Comparison of ENCODE assay signal across 23 cellular contexts in the genomic region with DNA sequence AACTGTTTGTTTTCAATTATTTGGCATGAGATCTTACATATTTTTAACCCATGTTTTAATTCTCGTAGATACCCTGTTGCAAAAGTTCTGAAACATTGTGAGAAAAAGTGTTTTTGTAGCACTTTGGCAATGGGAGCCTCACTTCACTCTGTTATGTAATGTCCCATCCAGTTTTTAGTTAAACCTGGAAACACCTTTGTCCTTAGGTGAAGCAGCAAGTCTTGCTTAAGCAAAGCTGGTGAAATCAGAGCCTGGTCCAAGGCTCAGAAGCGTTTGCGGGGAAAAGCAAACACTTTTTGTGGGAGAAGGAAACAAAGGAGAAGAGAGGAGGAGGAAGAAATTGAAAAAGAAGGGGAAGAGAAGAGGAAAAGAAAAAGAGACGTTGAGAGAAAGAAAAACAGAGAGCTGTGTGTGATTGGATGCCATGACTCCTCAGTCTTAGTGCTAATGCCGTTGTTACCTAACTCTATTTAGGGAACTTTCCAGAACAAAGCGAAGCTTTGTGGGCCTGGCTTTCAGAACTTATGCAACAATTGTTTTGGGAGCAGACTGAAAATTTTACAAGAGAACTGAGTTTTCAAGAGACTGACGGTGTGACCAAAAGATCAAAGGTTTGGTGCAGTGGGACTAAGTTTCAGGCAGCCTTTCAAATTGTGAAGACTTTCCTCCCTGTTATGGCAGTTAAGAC.
DNase-seq lines count a peak whose midpoint lies in the region; ATAC-seq and TF ChIP-seq lines count a peak whose summit lies in the region.
"Had no signal": no experiment of that assay in that cellular context is flagged by ENCODE, and none has a peak within 500 bp of the region (broad histone marks: within the 10 kb centered on the region; RNA-seq: fewer than 3 reads in every experiment).

No MANE protein-coding gene starts in this region.

- intact Hi-C loops in IMR-90 (cut with micrococcal nuclease) (no loop called here), stomach (cut with DNase I; ENCODE audit: low total_unique reads) (no loop called here)

- H3K23ac ChIP-seq in IMR-90 (ENCODE audit: low read depth, low read length) (no peak overlapping the region), mesendoderm (ENCODE audit: low read length) (no peak overlapping the region)

- H4K8ac ChIP-seq in IMR-90 (ENCODE audit: low read depth in 2 of 2, low read length in 2 of 2) (no peak overlapping the region), mesendoderm (ENCODE audit: low read depth, low read length) (peak overlapping the region; percentile 76)

- H3K4me3 ChIP-seq in IMR-90 (ENCODE audit: insufficient read depth, low read depth, low read length) (no peak overlapping the region), mesendoderm (ENCODE audit: low read length) (no peak overlapping the region), smooth muscle cell (no peak overlapping the region), stomach (no peak overlapping the region)
- H3K4me3 ChIP-seq: BLaER1 treated with 17β-estradiol and CSF1 and Interleukin-3, amounts not matched to agents 10 nM and 100 nM; MG63; SJCRH30 had no signal

- H2BK120ac ChIP-seq in IMR-90 (ENCODE audit: low read depth, low read length): no peak overlapping the region
- no peak overlapping the region for H2BK120ac ChIP-seq in mesendoderm (ENCODE audit: low read depth, low read length)

- H2BK20ac ChIP-seq in IMR-90 (ENCODE audit: low read depth, low read length): no peak overlapping the region

- H3K56ac ChIP-seq in IMR-90 (ENCODE audit: extremely low read depth, insufficient read depth, low read length) (peak overlapping the region; percentile 3; the same call in 1 of the 2 replicates), mesendoderm (ENCODE audit: low read length) (no peak overlapping the region)

- no peak overlapping the region for H3K14ac ChIP-seq in IMR-90 (replicated peaks; ENCODE audit: low read depth, low read length)

- H3K9ac ChIP-seq in IMR-90 (ENCODE audit: low read depth, low read length): no peak overlapping the region
- no peak overlapping the region for H3K9ac ChIP-seq in mesendoderm (ENCODE audit: low read length)
- H3K9ac ChIP-seq in smooth muscle cell (ENCODE audit: low read depth): no peak overlapping the region
- H3K9ac ChIP-seq: BLaER1 treated with 17β-estradiol and CSF1 and Interleukin-3, amounts not matched to agents 10 nM and 100 nM had no signal

- H3K36me3 ChIP-seq in IMR-90 (ENCODE audit: control insufficient read depth, insufficient read depth, low read length) (no peaks in the 10 kb centered on the region), mesendoderm (ENCODE audit: control insufficient read depth, insufficient read depth, low read length) (no peaks in the 10 kb centered on the region), smooth muscle cell (ENCODE audit: low read depth) (no peaks in the 10 kb centered on the region), stomach (no peaks in the 10 kb centered on the region)
- H3K36me3 ChIP-seq: BLaER1 treated with 17β-estradiol and CSF1 and Interleukin-3, amounts not matched to agents 10 nM and 100 nM; MG63; SJCRH30 had no signal

- H4K5ac ChIP-seq in IMR-90 (ENCODE audit: low read depth, low read length) (no peak overlapping the region), mesendoderm (ENCODE audit: low read length) (no peak overlapping the region)

- H3K18ac ChIP-seq in IMR-90 (ENCODE audit: low read depth, low read length) (no peak overlapping the region), mesendoderm (ENCODE audit: low read length) (no peak overlapping the region)

- no peak for TF ChIP-seq EP300 in stomach (IDR thresholded peaks at IDR 0.05)

- no peaks in the 10 kb centered on the region for H3F3A ChIP-seq in smooth muscle cell (ENCODE audit: low read depth)

- in situ Hi-C loops in IMR-90 (cut with MboI; ENCODE audit: low sequenced_read_pairs): no loop called here

- H3K9me3 ChIP-seq in IMR-90 (ENCODE audit: control insufficient read depth, insufficient read depth, low read length) (no peaks in the 10 kb centered on the region), T-helper 17 cell (ENCODE audit: control insufficient read depth, low read length, poor library complexity, severe bottlenecking) (no peaks in the 10 kb centered on the region), smooth muscle cell (replicated peaks; ENCODE audit: low read depth) (no peaks in the 10 kb centered on the region), stomach (no peaks in the 10 kb centered on the region)
- H3K9me3 ChIP-seq: BLaER1 treated with 17β-estradiol and CSF1 and Interleukin-3, amounts not matched to agents 10 nM and 100 nM; Caco-2; MG63; SJCRH30 had no signal

- TF ChIP-seq RAD21 in IMR-90 (IDR thresholded peaks at IDR 0.05; ENCODE audit: low read length): no peak

- no peak for TF ChIP-seq POLR2A in IMR-90 (IDR thresholded peaks at IDR 0.05; ENCODE audit: low read depth, low read length)
- no peak for TF ChIP-seq POLR2A in stomach (IDR thresholded peaks at IDR 0.05)

- no peak overlapping the region for H3K4me2 ChIP-seq in IMR-90 (ENCODE audit: low read depth, low read length)
- H3K4me2 ChIP-seq in mesendoderm (ENCODE audit: low read length): no peak overlapping the region
- no peak overlapping the region for H3K4me2 ChIP-seq in smooth muscle cell
- H3K4me2 ChIP-seq: BLaER1 treated with 17β-estradiol and CSF1 and Interleukin-3, amounts not matched to agents 10 nM and 100 nM had no signal

- TF ChIP-seq CTCF in IMR-90 (conservative IDR thresholded peaks at IDR 0.05; ENCODE audit: low read depth, low read length): no peak
- no peak for TF ChIP-seq CTCF in smooth muscle cell (IDR thresholded peaks at IDR 0.05; ENCODE audit: borderline replicate concordance, insufficient read depth, poor library complexity, severe bottlenecking)
- no peak for TF ChIP-seq CTCF in endothelial cell (IDR thresholded peaks at IDR 0.05; ENCODE audit: unreplicated experiment)
- TF ChIP-seq CTCF in stomach (IDR thresholded peaks at IDR 0.05): no peak

- H3K36me3 Mint-ChIP-seq in T-helper 17 cell (ENCODE audit: low read depth) (no peaks in the 10 kb centered on the region), endothelial cell (ENCODE audit: low read depth, unreplicated experiment) (no peaks in the 10 kb centered on the region)
- H3K36me3 Mint-ChIP-seq: CD4-positive, alpha-beta memory T cell had no signal

- no peak overlapping the region for H2BK5ac ChIP-seq in IMR-90 (ENCODE audit: low read depth, low read length, poor library complexity, severe bottlenecking)
- no peak overlapping the region for H2BK5ac ChIP-seq in mesendoderm (ENCODE audit: low read length)

- POLR2A ChIA-PET in IMR-90 (lab: Charles Lee; ENCODE audit: unreplicated experiment) (no interaction called here), HEK293T (lab: Yijun Ruan, JAX) (no interaction called here)

- H3K4me1 Mint-ChIP-seq in T-helper 17 cell: no peaks in the 10 kb centered on the region
- H3K4me1 Mint-ChIP-seq in endothelial cell (ENCODE audit: unreplicated experiment): peaks cover 7% of the 10 kb centered on the region

- H2BK15ac ChIP-seq in IMR-90 (ENCODE audit: low read depth, low read length) (no peak overlapping the region), mesendoderm (replicated peaks; ENCODE audit: low read depth) (no peak overlapping the region)

- ATAC-seq in IMR-90 (ENCODE audit: low read depth): no peak
- ATAC-seq in T-helper 17 cell: no peak

- BruUV-seq in IMR-90 (replicated peaks; lab: Mats Ljungman, UMichigan): no TSS peak

- H3K79me2 ChIP-seq in mesendoderm (ENCODE audit: control insufficient read depth, insufficient read depth, low read length): no peaks in the 10 kb centered on the region
- H3K79me2 ChIP-seq in smooth muscle cell (ENCODE audit: low read depth): no peaks in the 10 kb centered on the region

- no peak overlapping the region for H2AFZ ChIP-seq in IMR-90 (replicated peaks; ENCODE audit: low read length, poor library complexity)
- H2AFZ ChIP-seq in smooth muscle cell (ENCODE audit: low read depth): peak overlapping the region; percentile 66

- 100% methylated on average over 1 of the region's 7 CpGs; no CpG with 5 or more reads in 1 of the 2 experiments for WGBS in IMR-90 (ENCODE audit: extremely low coverage in 2 of 2, insufficient read length in 1 of 2), 2 experiments
- no CpG with 5 or more reads among the region's 7 CpGs for WGBS in mesendoderm (ENCODE audit: extremely low coverage, insufficient coverage, low lambda C conversion rate)
- WGBS in smooth muscle cell (ENCODE audit: low lambda C conversion rate): 72% methylated on average over 7 of the region's 7 CpGs
- WGBS in stomach, 5 donors: 48 to 62% (median 60%) methylated on average over 7 of the region's 7 CpGs

- H3K27me3 Mint-ChIP-seq in T-helper 17 cell (peaks cover 9% of the 10 kb centered on the region), endothelial cell (ENCODE audit: unreplicated experiment) (no peaks in the 10 kb centered on the region)

- H2AK9ac ChIP-seq in IMR-90 (replicated peaks; ENCODE audit: low read depth, low read length, poor library complexity): no peak overlapping the region

- H3K27ac Mint-ChIP-seq in T-helper 17 cell: peak overlapping the region; percentile 2
- no peak overlapping the region for H3K27ac Mint-ChIP-seq in endothelial cell (ENCODE audit: unreplicated experiment)
- H3K27ac Mint-ChIP-seq: CD4-positive, alpha-beta memory T cell; HFFc6 had no signal

- H3K4me3 Mint-ChIP-seq in T-helper 17 cell: no peak overlapping the region
- H3K4me3 Mint-ChIP-seq in endothelial cell (ENCODE audit: unreplicated experiment): no peak overlapping the region
- H3K4me3 Mint-ChIP-seq: CD4-positive, alpha-beta memory T cell; HFFc6 had no signal

- DNase-seq in IMR-90 (no peak), T-helper 17 cell (no peak), mesendoderm (no peak), smooth muscle cell (lab: John Stamatoyannopoulos, UW; ENCODE audit: unreplicated experiment) (no peak), NCI-H1930 (lab: John Stamatoyannopoulos, UW) (no peak), HEK293T (ENCODE audit: extremely low spot score) (no peak), endothelial cell (ENCODE audit: low spot score) (no peak), stomach (no peak)
- DNase-seq: ACHN; Caco-2; CD4-positive, alpha-beta memory T cell; DMS153; HFFc6; MG63; NCI-H1048; NCI-H1436; NCI-H187 treated with DMSO at 0.1 percent for 48 hours; NCI-H226; NCI-H510A treated with DMSO at 0.1 percent for 48 hours; NCI-H748 treated with DMSO at 0.1 percent for 48 hours; NK-92 treated with Interleukin-12 subunit alpha and Interleukin-12 subunit beta, amount 100 ng/mL, for 24 hours; SJCRH30 had no signal

- H3K27ac ChIP-seq in IMR-90 (ENCODE audit: insufficient read depth, low read length) (no peak overlapping the region), mesendoderm (ENCODE audit: low read depth, low read length) (no peak overlapping the region), smooth muscle cell (ENCODE audit: low read depth) (peak overlapping the region; percentile 39), stomach (no peak overlapping the region)
- H3K27ac ChIP-seq: BLaER1 treated with 17β-estradiol and CSF1 and Interleukin-3, amounts not matched to agents 10 nM and 100 nM; SJCRH30 had no signal

- H3K79me1 ChIP-seq in IMR-90 (ENCODE audit: low read depth in 1 of 2, low read length in 2 of 2): no peaks in the 10 kb centered on the region
- H3K79me1 ChIP-seq in mesendoderm (ENCODE audit: low read length): no peaks in the 10 kb centered on the region

- H3K4ac ChIP-seq in IMR-90 (ENCODE audit: low read depth, low read length): no peak overlapping the region
- H3K4ac ChIP-seq in mesendoderm (ENCODE audit: low read depth, low read length): no peak overlapping the region

- CTCF ChIA-PET in IMR-90 (lab: Yijun Ruan, JAX): no interaction called here
- CTCF ChIA-PET in HEK293T (lab: Yijun Ruan, JAX): no interaction called here

- H2AK5ac ChIP-seq in IMR-90 (ENCODE audit: low read depth, low read length): no peak overlapping the region
- no peak overlapping the region for H2AK5ac ChIP-seq in mesendoderm (ENCODE audit: low read length)

- H3K4me1 ChIP-seq in IMR-90 (ENCODE audit: control insufficient read depth, insufficient read depth, low read length) (no peaks in the 10 kb centered on the region), mesendoderm (ENCODE audit: control insufficient read depth, low read depth, low read length) (no peaks in the 10 kb centered on the region), smooth muscle cell (ENCODE audit: low read depth) (peaks cover 7% of the 10 kb centered on the region), stomach (no peaks in the 10 kb centered on the region)
- H3K4me1 ChIP-seq: BLaER1 treated with 17β-estradiol and CSF1 and Interleukin-3, amounts not matched to agents 10 nM and 100 nM; Caco-2; SJCRH30 had no signal

- no peaks in the 10 kb centered on the region for H3K9me3 Mint-ChIP-seq in endothelial cell (ENCODE audit: unreplicated experiment)
- H3K9me3 Mint-ChIP-seq: CD4-positive, alpha-beta memory T cell; HFFc6 had no signal

- no peak overlapping the region for H4K91ac ChIP-seq in IMR-90 (ENCODE audit: insufficient read depth, low read depth, low read length)

- H3K27me3 ChIP-seq in IMR-90 (ENCODE audit: control insufficient read depth, insufficient read depth, low read length): no peaks in the 10 kb centered on the region
- H3K27me3 ChIP-seq in mesendoderm (ENCODE audit: insufficient read depth, low read length, poor library complexity): no peaks in the 10 kb centered on the region
- H3K27me3 ChIP-seq in smooth muscle cell (ENCODE audit: low read depth): no peaks in the 10 kb centered on the region
- no peaks in the 10 kb centered on the region for H3K27me3 ChIP-seq in stomach
- H3K27me3 ChIP-seq: BLaER1 treated with 17β-estradiol and CSF1 and Interleukin-3, amounts not matched to agents 10 nM and 100 nM; MG63; SJCRH30 had no signal

- H4K20me1 ChIP-seq in IMR-90 (ENCODE audit: insufficient read depth, low read length): no peaks in the 10 kb centered on the region
- H4K20me1 ChIP-seq in smooth muscle cell (ENCODE audit: low read depth): no peaks in the 10 kb centered on the region
- H4K20me1 ChIP-seq: BLaER1 treated with 17β-estradiol and CSF1 and Interleukin-3, amounts not matched to agents 10 nM and 100 nM had no signal

- dilution Hi-C loops in IMR-90 (cut with HindIII; ENCODE audit: low sequenced_read_pairs, unreplicated experiment): no loop called here

- no peaks in the 10 kb centered on the region for H3K9me1 ChIP-seq in IMR-90 (ENCODE audit: insufficient read depth, low read length)
